ENCODE assay signal across 10 cellular contexts in the genomic region with DNA sequence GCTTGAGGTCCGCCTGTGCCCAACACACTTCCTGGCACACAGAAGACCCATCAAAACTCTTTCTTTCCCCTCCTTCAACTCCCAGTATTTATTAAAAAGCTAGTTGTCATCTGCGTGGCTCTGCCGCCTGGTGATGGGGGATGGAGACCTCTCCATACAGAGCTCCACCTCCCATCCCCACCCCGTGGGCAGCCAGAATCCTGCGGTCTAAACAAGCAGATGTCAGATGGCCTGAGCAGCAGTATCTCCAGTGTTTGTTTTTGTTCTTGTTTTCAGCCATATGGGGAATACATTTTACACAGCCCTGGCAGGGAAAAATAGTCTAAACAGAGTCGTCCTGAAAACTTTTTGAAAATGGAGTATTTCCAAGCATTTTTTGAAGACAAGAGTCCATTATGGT.
A peak's percentile ranks its signal among the peaks of the same experiment; 100 is the strongest.
DNase-seq lines count a peak whose midpoint lies in the region; TF ChIP-seq lines count a peak whose summit lies in the region.
"Had no signal": no experiment of that assay in that cellular context is flagged by ENCODE, and none has a peak within 500 bp of the region (broad histone marks: within the 10 kb centered on the region; RNA-seq: fewer than 3 reads in every experiment).

No MANE protein-coding gene starts in this region.

- POLR2A ChIA-PET in HEK293 (lab: Yijun Ruan, JAX): no interaction called here
- POLR2A ChIA-PET in GM10248 (lab: Yijun Ruan, JAX): no interaction called here

- peaks cover 18% of the 10 kb centered on the region for H3K4me1 ChIP-seq in HEK293 (ENCODE audit: control insufficient read depth, insufficient read depth, low read length)
- H3K4me1 ChIP-seq in SJSA1 (replicated peaks): peaks cover 59% of the 10 kb centered on the region

- H3K4me3 ChIP-seq in HEK293 (ENCODE audit: low read depth, low read length) (no peak overlapping the region), SJSA1 (no peak overlapping the region)

- peaks cover 4 to 6% of the 10 kb centered on the region in 2 experiments; a peak in 2 of 3 replicates for H3K36me3 ChIP-seq in HEK293 (ENCODE audit: control insufficient read depth in 2 of 2, insufficient read depth in 1 of 2, low read length in 2 of 2)
- H3K36me3 ChIP-seq in SJSA1: 0 out of 2 replicates have a peak, but pooled peaks cover 2% of the 10 kb centered on the region

- no peaks in the 10 kb centered on the region for H3K9me3 ChIP-seq in HEK293 (ENCODE audit: control insufficient read depth, insufficient read depth, low read depth, low read length)
- H3K9me3 ChIP-seq in SJSA1 (replicated peaks): no peaks in the 10 kb centered on the region

- H3K27me3 ChIP-seq in SJSA1 (replicated peaks): no peaks in the 10 kb centered on the region

- intact Hi-C loops in cardiac septum (cut with DNase I): no loop called here

- DNase-seq in SJSA1 (ENCODE audit: low read depth in 1 of 2, low spot score in 2 of 2): peak; percentile 66 to 81
- peak; percentile 75 for DNase-seq in cardiac septum (ENCODE audit: low spot score)
- peak; percentile 82 for DNase-seq in smooth muscle cell of the brain vasculature (ENCODE audit: low read depth, low spot score)
- DNase-seq in iPS-NIHi7 (ENCODE audit: extremely low spot score): no peak
- no peak for DNase-seq in NCI-H226
- no peak for DNase-seq in GM10248 (ENCODE audit: extremely low spot score)
- DNase-seq in D341Med (ENCODE audit: low spot score): no peak
- DNase-seq: activated naive CD4-positive, alpha-beta T cell treated with anti-CD3 and anti-CD28 coated beads, Interleukin-2, amount 10 ng/mL, durations not matched to agents 7 days and 5 days; NCI-H526 had no signal

- no peak overlapping the region for H3K27ac ChIP-seq in HEK293 (ENCODE audit: extremely low read depth, low read depth, low read length)
- no peak overlapping the region for H3K27ac ChIP-seq in SJSA1

- TF ChIP-seq CTCF in HEK293 (tag by site-specific recombination; IDR thresholded peaks at IDR 0.05) (no peak), GM10248 (IDR thresholded peaks at IDR 0.05; ENCODE audit: control extremely low read depth, extremely low read depth, low read depth, missing control alignments) (no peak)

- CTCF ChIA-PET in HEK293 (lab: Yijun Ruan, JAX) (interaction anchor here (1.1 to 6.0 kb wide), 3 partner anchors 63 to 185 kb away, joined by 4 to 31 read pairs (median 5); no protein-coding TSS in a partner anchor), GM10248 (lab: Yijun Ruan, JAX) (interaction anchor here (0.9 to 1.4 kb wide), 2 partner anchors 13 to 20 kb away, joined by 3 to 4 read pairs; no protein-coding TSS in a partner anchor)

TF ChIP-seq in HEK293, 187 proteins besides CTCF, POLR2A, EP300 and RAD21:
- TF ChIP-seq ZNF223 (tag by site-specific recombination; IDR thresholded peaks at IDR 0.05) (no peak), ZNF513 (tag by site-specific recombination; IDR thresholded peaks at IDR 0.05) (no peak), ZBTB21 (tag by site-specific recombination; IDR thresholded peaks at IDR 0.05) (no peak), ZNF501 (tag by site-specific recombination; IDR thresholded peaks at IDR 0.05) (no peak), EGR2 (tag by site-specific recombination; IDR thresholded peaks at IDR 0.05; ENCODE audit: low read depth) (no peak), ZNF404 (tag by site-specific recombination; IDR thresholded peaks at IDR 0.05) (no peak), ZIC2 (tag by site-specific recombination; IDR thresholded peaks at IDR 0.05) (peak; percentile 16; the same call in 1 of the 2 replicates)
- TF ChIP-seq, protein P1, sequence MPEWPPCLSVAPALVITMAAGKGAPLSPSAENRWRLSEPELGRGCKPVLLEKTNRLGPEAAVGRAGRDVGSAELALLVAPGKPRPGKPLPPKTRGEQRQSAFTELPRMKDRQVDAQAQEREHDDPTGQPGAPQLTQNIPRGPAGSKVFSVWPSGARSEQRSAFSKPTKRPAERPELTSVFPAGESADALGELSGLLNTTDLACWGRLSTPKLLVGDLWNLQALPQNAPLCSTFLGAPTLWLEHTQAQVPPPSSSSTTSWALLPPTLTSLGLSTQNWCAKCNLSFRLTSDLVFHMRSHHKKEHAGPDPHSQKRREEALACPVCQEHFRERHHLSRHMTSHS (tag by site-specific recombination; IDR thresholded peaks at IDR 0.05): no peak

Comparison
In these comparisons a context has a peak if more than half of its experiments do, and no peak if none do; other contexts are left out.
1. DNase-seq: peak in SJSA1 (2 of 2), cardiac septum (single experiment) and smooth muscle cell of the brain vasculature (single experiment); none in iPS-NIHi7 (single experiment), NCI-H226 (single experiment), GM10248 (single experiment) and D341Med (single experiment).